18 cellular contexts compared by ENCODE assay signal in the genomic region with DNA sequence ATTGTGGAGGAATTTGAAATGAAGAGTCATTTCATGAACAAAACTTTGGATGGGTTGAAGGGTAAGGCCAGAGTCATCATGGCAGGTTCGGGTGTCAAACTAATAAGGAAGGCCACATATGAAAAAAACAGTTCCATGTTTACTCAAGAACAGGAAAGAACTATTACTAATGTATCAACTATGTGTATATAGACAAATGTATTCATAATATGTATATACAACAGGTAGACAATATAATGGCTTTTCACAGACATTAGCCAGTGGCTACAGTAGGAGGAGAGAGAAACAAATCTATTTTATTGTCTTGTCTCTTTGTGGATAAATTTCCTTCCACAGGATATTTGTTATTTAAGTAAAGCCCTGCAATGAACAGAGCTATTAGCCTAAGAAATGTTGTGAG.
"Had no signal": no experiment of that assay in that cellular context is flagged by ENCODE, and none has a peak within 500 bp of the region (broad histone marks: within the 10 kb centered on the region; RNA-seq: fewer than 3 reads in every experiment).

No MANE protein-coding gene starts in this region.

- FAIRE-seq: frontal cortex had no signal

- DNase-seq: effector memory CD8-positive, alpha-beta T cell; heart left ventricle; hippocampal formation; left colon; left ventricle myocardium superior; mesenchymal stem cell; midbrain; nucleus accumbens; ovary; sigmoid colon; stimulated activated CD4-positive, alpha-beta T cell treated with anti-CD3 and anti-CD28 coated beads, Interleukin-12 subunit alpha, Interleukin-12 subunit beta, amount 100 ng/mL, for 4 hours; stimulated activated naive CD4-positive, alpha-beta T cell; trophoblast cell had no signal

- H3K27ac ChIP-seq: heart left ventricle, neural progenitor cell, ovary, right atrium auricular region, sigmoid colon, skin epidermis had no signal

- ATAC-seq: effector memory CD8-positive, alpha-beta T cell; heart left ventricle; left colon; left ventricle myocardium superior; natural killer cell treated with Interleukin-12 subunit alpha and Interleukin-12 subunit beta and Interleukin-15 and Interleukin-18, amount 100 ng/mL, for 72 hours had no signal
